In the genomic region with DNA sequence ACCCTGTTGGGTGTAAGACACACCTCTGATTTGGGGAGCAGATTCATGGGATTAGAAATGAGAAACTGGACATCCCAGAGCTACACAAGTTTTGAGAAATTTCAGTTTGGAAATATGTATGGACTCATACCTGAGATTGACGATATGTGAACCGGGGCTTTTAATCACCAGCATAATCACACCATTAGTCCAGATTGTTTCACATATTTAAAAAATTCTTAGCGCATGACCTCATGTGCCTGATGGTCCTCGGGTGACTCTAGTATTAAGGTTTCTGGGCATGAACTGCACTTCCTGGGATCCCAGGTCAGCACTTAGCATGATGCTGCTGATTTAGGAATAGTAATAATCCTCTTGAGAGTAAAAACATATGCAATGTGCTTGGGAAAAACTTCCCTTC, we compare ENCODE assay signal across 18 cellular contexts.
"Had no signal": no experiment of that assay in that cellular context is flagged by ENCODE, and none has a peak within 500 bp of the region (broad histone marks: within the 10 kb centered on the region; RNA-seq: fewer than 3 reads in every experiment).

No MANE protein-coding gene starts in this region.

- FAIRE-seq: frontal cortex had no signal

- H3K4me3 Mint-ChIP-seq: memory B cell; naive B cell; neural crest cell; T-helper 1 cell treated with Interleukin-12 subunit alpha and Interleukin-12 subunit beta and Interleukin-4 antibody, amounts not matched to agents 30 μg/mL and 1 μg/mL, for 36 hours had no signal

- H3K27ac ChIP-seq: brain microvascular endothelial cell, dorsolateral prefrontal cortex, epithelial cell of prostate, heart left ventricle, thyroid gland had no signal

- H3K9me3 ChIP-seq: mucosa of descending colon, thyroid gland had no signal

- H3K36me3 Mint-ChIP-seq: memory B cell had no signal

- H3K4me3 ChIP-seq: dorsolateral prefrontal cortex, heart left ventricle, mucosa of descending colon, thyroid gland had no signal

- DNase-seq: activated CD4-positive, alpha-beta T cell treated with anti-CD3 and anti-CD28 coated beads, Interleukin-2, amount 50 U/mL, for 4 hours; activated CD4-positive, CD25-positive, alpha-beta regulatory T cell treated with anti-CD3 and anti-CD28 coated beads, Interleukin-2, amount 50 U/mL, for 72 hours; activated naive CD4-positive, alpha-beta T cell; activated T-cell treated with anti-CD3 and anti-CD28 coated beads for 4 hours; brain microvascular endothelial cell; central memory CD4-positive, alpha-beta T cell; dorsolateral prefrontal cortex; heart left ventricle; mucosa of descending colon; naive B cell; retina; stimulated activated naive CD4-positive, alpha-beta T cell treated with Interleukin-2 at 50 U/mL for 16 hours; thyroid gland had no signal

- H3K4me1 ChIP-seq: heart left ventricle, thyroid gland had no signal

- H3K27me3 ChIP-seq: brain microvascular endothelial cell, thyroid gland had no signal

- H3K27me3 Mint-ChIP-seq: memory B cell had no signal

- H3K36me3 ChIP-seq: brain microvascular endothelial cell, heart left ventricle, thyroid gland had no signal

- H3K27ac Mint-ChIP-seq: memory B cell; T-helper 1 cell treated with Interleukin-12 subunit alpha and Interleukin-12 subunit beta and Interleukin-4 antibody, amounts not matched to agents 30 μg/mL and 1 μg/mL, for 36 hours had no signal
